9 cellular contexts compared by ENCODE assay signal in the genomic region with DNA sequence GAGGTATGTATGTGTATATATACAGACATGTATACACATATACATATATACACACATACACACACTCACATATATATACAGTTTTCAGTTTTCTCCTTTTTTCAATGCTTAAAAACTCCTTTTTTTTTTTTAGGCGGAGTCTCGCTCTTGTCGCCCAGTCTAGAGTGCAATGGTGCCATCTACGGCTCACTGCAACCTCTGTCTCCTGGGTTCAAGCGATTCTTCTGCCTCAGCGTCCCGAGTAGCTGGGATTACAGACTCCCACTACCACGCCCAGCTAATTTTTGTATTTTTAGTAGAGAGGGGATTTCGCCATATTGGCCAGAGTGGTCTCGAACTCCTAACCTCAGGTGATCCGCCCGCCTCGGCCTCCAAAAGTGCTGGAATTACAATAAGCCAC. TPM values are rescaled to one million over a fixed set of nuclear protein-coding genes. Genes with fewer than 3 reads are reported as not detected.
DNase-seq lines count a peak whose midpoint lies in the region; ATAC-seq and TF ChIP-seq lines count a peak whose summit lies in the region.
"Had no signal": no experiment of that assay in that cellular context is flagged by ENCODE, and none has a peak within 500 bp of the region (broad histone marks: within the 10 kb centered on the region; RNA-seq: fewer than 3 reads in every experiment).

No MANE protein-coding gene starts in this region.

- peaks cover 4% of the 10 kb centered on the region for H3K4me1 ChIP-seq in CD8-positive, alpha-beta memory T cell (ENCODE audit: insufficient read depth, low read length)
- H3K4me1 ChIP-seq in osteoblast (ENCODE audit: insufficient read depth, low read length), result no peaks in the 10 kb centered on the region
- H3K4me1 ChIP-seq: parathyroid adenoma had no signal

- no peaks in the 10 kb centered on the region for H3K36me3 ChIP-seq in CD8-positive, alpha-beta memory T cell (ENCODE audit: insufficient read depth, low read length)
- H3K36me3 ChIP-seq in osteoblast (ENCODE audit: insufficient read depth, low read length), result no peaks in the 10 kb centered on the region

- peaks cover 4 to 21% of the 10 kb centered on the region in 2 donors for H3K27me3 Mint-ChIP-seq in CD8-positive, alpha-beta memory T cell
- peaks cover 19% of the 10 kb centered on the region for H3K27me3 Mint-ChIP-seq in T-helper 2 cell treated with Interferon-gamma antibody and Interleukin-4, amounts not matched to agents 5 μg/mL and 100 μg/mL, for 36 hours (ENCODE audit: low read depth)
- H3K27me3 Mint-ChIP-seq in effector memory CD8-positive, alpha-beta T cell, result peaks cover 5 to 35% of the 10 kb centered on the region in 2 donors

- TF ChIP-seq CTCF in osteoblast (IDR thresholded peaks at IDR 0.05; ENCODE audit: extremely low read depth, low read depth, low read length), result no peak

- H3K27ac Mint-ChIP-seq in CD8-positive, alpha-beta memory T cell, result no peak overlapping the region
- no peak overlapping the region for H3K27ac Mint-ChIP-seq in T-helper 2 cell treated with Interferon-gamma antibody and Interleukin-4, amounts not matched to agents 5 μg/mL and 100 μg/mL, for 36 hours
- no peak overlapping the region for H3K27ac Mint-ChIP-seq in effector memory CD8-positive, alpha-beta T cell

- H4K20me1 ChIP-seq in osteoblast (ENCODE audit: insufficient read depth, low read length), result no peaks in the 10 kb centered on the region

- DNase-seq in CD8-positive, alpha-beta memory T cell, result no peak
- DNase-seq in T-helper 2 cell treated with Interferon-gamma antibody and Interleukin-4, amounts not matched to agents 5 μg/mL and 100 μg/mL, for 36 hours (ENCODE audit: low spot score), result no peak
- no peak for DNase-seq in effector memory CD8-positive, alpha-beta T cell
- DNase-seq in osteoblast (ENCODE audit: insufficient read length, low spot score, missing footprints) (no peak), SW480 (ENCODE audit: low spot score) (no peak), hippocampal formation (lab: John Stamatoyannopoulos, UW) (no peak), ureter (ENCODE audit: low spot score) (no peak)

- CTCF ChIA-PET in CD8-positive, alpha-beta memory T cell (lab: Charles Lee), result interaction anchor here (1.0 to 11.0 kb wide), 4 partner anchors 28 to 210 kb away, joined by 4 to 134 read pairs (median 4); no protein-coding TSS in a partner anchor

- H3K4me2 ChIP-seq in osteoblast (ENCODE audit: insufficient read depth, low read length), result peak overlapping the region; percentile 58

- peak; percentile 26 for ATAC-seq in effector memory CD8-positive, alpha-beta T cell (replicated peaks)
- no peak for ATAC-seq in HG02973 (IDR thresholded peaks at IDR 0.05; ENCODE audit: unreplicated experiment)

- no peaks in the 10 kb centered on the region for H3K9me3 ChIP-seq in CD8-positive, alpha-beta memory T cell (ENCODE audit: low read length)
- no peaks in the 10 kb centered on the region for H3K9me3 ChIP-seq in osteoblast (ENCODE audit: low read depth, low read length)

- no peaks in the 10 kb centered on the region for H3K9me3 Mint-ChIP-seq in CD8-positive, alpha-beta memory T cell
- H3K9me3 Mint-ChIP-seq in T-helper 2 cell treated with Interferon-gamma antibody and Interleukin-4, amounts not matched to agents 5 μg/mL and 100 μg/mL, for 36 hours, result no peaks in the 10 kb centered on the region
- no peaks in the 10 kb centered on the region for H3K9me3 Mint-ChIP-seq in effector memory CD8-positive, alpha-beta T cell

- H3K4me1 Mint-ChIP-seq in CD8-positive, alpha-beta memory T cell, result peaks cover 0 to 10% (median 0%) of the 10 kb centered on the region in 3 donors
- peaks cover 5% of the 10 kb centered on the region for H3K4me1 Mint-ChIP-seq in T-helper 2 cell treated with Interferon-gamma antibody and Interleukin-4, amounts not matched to agents 5 μg/mL and 100 μg/mL, for 36 hours (ENCODE audit: low read depth)
- peaks cover 4 to 5% of the 10 kb centered on the region in 2 donors for H3K4me1 Mint-ChIP-seq in effector memory CD8-positive, alpha-beta T cell (ENCODE audit: low read depth in 2 of 2)

- no peaks in the 10 kb centered on the region for H3K79me2 ChIP-seq in osteoblast (ENCODE audit: insufficient read depth, low read length)
- H3K79me2 ChIP-seq: parathyroid adenoma had no signal

- no peak overlapping the region for H3K27ac ChIP-seq in CD8-positive, alpha-beta memory T cell (ENCODE audit: low read depth, low read length)
- no peak overlapping the region for H3K27ac ChIP-seq in osteoblast (ENCODE audit: low read depth, low read length)
- H3K27ac ChIP-seq: parathyroid adenoma had no signal

- peak overlapping the region in 6 of 7 donors; percentile 81 to 87 (median 83) for H3K4me3 Mint-ChIP-seq in CD8-positive, alpha-beta memory T cell
- H3K4me3 Mint-ChIP-seq in T-helper 2 cell treated with Interferon-gamma antibody and Interleukin-4, amounts not matched to agents 5 μg/mL and 100 μg/mL, for 36 hours, result peak overlapping the region; percentile 84
- H3K4me3 Mint-ChIP-seq in effector memory CD8-positive, alpha-beta T cell, result peak overlapping the region; percentile 80 to 82

- no peak overlapping the region for H2AFZ ChIP-seq in osteoblast (ENCODE audit: low read length)
- H2AFZ ChIP-seq: parathyroid adenoma had no signal

- no peaks in the 10 kb centered on the region for H3K27me3 ChIP-seq in CD8-positive, alpha-beta memory T cell (ENCODE audit: insufficient read depth, low read length, poor library complexity, severe bottlenecking)
- H3K27me3 ChIP-seq in osteoblast (ENCODE audit: insufficient read depth, low read length), result peaks cover 3% of the 10 kb centered on the region

- H3K36me3 Mint-ChIP-seq in CD8-positive, alpha-beta memory T cell, result peaks cover 0 to 2% (median 0%) of the 10 kb centered on the region in 3 donors
- no peaks in the 10 kb centered on the region for H3K36me3 Mint-ChIP-seq in T-helper 2 cell treated with Interferon-gamma antibody and Interleukin-4, amounts not matched to agents 5 μg/mL and 100 μg/mL, for 36 hours (ENCODE audit: low read depth)
- H3K36me3 Mint-ChIP-seq in effector memory CD8-positive, alpha-beta T cell (ENCODE audit: insufficient read depth), result no peaks in the 10 kb centered on the region

- peak overlapping the region; percentile 74 for H3K4me3 ChIP-seq in CD8-positive, alpha-beta memory T cell (ENCODE audit: low read length)
- H3K4me3 ChIP-seq in osteoblast (ENCODE audit: insufficient read depth, low read length), result no peak overlapping the region

- POLR2A ChIA-PET in CD8-positive, alpha-beta memory T cell (lab: Charles Lee), result no interaction called here

RNA-seq across cellular contexts. Expression of a gene that starts 27.0 kb away (rescaled TPM):
- total RNA-seq in CD8-positive, alpha-beta memory T cell, result not detected
- not detected for polyA plus RNA-seq in CD8-positive, alpha-beta memory T cell
- not detected in 2 replicates for total RNA-seq in osteoblast
- total RNA-seq in ureter, result not detected

RNA-seq across cellular contexts. Expression of a gene that starts 30.7 kb away (rescaled TPM):
- total RNA-seq in CD8-positive, alpha-beta memory T cell, result under 1 TPM; 0.66 to 0.97 TPM
- polyA plus RNA-seq in CD8-positive, alpha-beta memory T cell, result 19.7 TPM
- total RNA-seq in osteoblast (not detected in 2 replicates), ureter (0.16 TPM)
